Comparison of ENCODE assay signal across 25 cellular contexts in the genomic region with DNA sequence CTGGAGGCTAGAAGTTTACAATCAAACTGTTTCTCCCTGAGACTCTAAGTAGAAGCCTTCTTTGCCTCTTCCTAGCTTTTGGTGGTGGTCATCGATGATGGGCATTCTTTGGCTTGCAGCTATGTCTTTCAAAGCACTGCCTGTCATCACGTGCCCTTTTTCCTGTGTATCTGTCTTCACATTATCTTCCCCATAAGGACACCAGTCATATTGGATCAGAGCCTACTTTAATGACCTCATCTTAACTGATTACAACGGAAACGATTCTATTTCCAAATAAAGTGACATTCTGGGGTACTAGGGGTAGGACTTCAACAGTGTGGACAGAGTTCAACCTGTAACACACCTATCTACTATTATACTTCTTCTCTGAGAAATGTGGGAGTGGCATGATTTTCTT. TPM values are rescaled to one million over a fixed set of nuclear protein-coding genes. Genes with fewer than 3 reads are reported as not detected.
DNase-seq lines count a peak whose midpoint lies in the region; ATAC-seq, FAIRE-seq and TF ChIP-seq lines count a peak whose summit lies in the region.
"Had no signal": no experiment of that assay in that cellular context is flagged by ENCODE, and none has a peak within 500 bp of the region (broad histone marks: within the 10 kb centered on the region; RNA-seq: fewer than 3 reads in every experiment).

No MANE protein-coding gene starts in this region.

- H3K9ac ChIP-seq in HepG2 (ENCODE audit: insufficient read depth, low read depth, low read length): no peak overlapping the region

- H3K4me2 ChIP-seq in HepG2 (ENCODE audit: low read depth, low read length): no peak overlapping the region
- H3K4me2 ChIP-seq: A549 had no signal

- no peaks in the 10 kb centered on the region for H3K27me3 ChIP-seq in HepG2 (ENCODE audit: control insufficient read depth in 1 of 2, insufficient read depth in 2 of 2, low read length in 2 of 2)
- H3K27me3 ChIP-seq in right lobe of liver: no peaks in the 10 kb centered on the region

- POLR2A ChIA-PET in HepG2 (lab: Yijun Ruan, JAX): no interaction called here

- no peak overlapping the region for H3K4me3 ChIP-seq in HepG2 (replicated peaks in 1 of 3; ENCODE audit: insufficient read depth in 1 of 3, low read depth in 2 of 3, low read length in 3 of 3)
- H3K4me3 ChIP-seq in right lobe of liver: no peak overlapping the region
- H3K4me3 ChIP-seq in fibroblast of mammary gland (ENCODE audit: control insufficient read depth, low read depth, low read length): no peak overlapping the region
- H3K4me3 ChIP-seq: A549, GM12878 had no signal

- H2AFZ ChIP-seq in HepG2 (ENCODE audit: low read length): no peak overlapping the region

- no peaks in the 10 kb centered on the region for H3K79me2 ChIP-seq in HepG2 (ENCODE audit: insufficient read depth, low read length)

- H3K9me3 ChIP-seq in HepG2 (ENCODE audit: low read length) (no peaks in the 10 kb centered on the region), right lobe of liver (no peaks in the 10 kb centered on the region)
- H3K9me3 ChIP-seq: A549, Caco-2 had no signal

- H3K27ac ChIP-seq in HepG2 (ENCODE audit: extremely low read length, insufficient read depth, low read length) (no peak overlapping the region), right lobe of liver (no peak overlapping the region)
- H3K27ac ChIP-seq: 22Rv1, A549, C4-2B had no signal

- TF ChIP-seq EP300 in HepG2 (IDR thresholded peaks at IDR 0.05; ENCODE audit: low read depth in 2 of 2, low read length in 2 of 2) (no peak), HepG2 (CRISPR knock-in tag; IDR thresholded peaks at IDR 0.05; ENCODE audit: borderline replicate concordance) (no peak)

- no TSS peak for BruUV-seq in HepG2 (replicated peaks; lab: Mats Ljungman, UMichigan)

- H3K36me3 ChIP-seq in HepG2 (replicated peaks in 1 of 2; ENCODE audit: control insufficient read depth in 1 of 2, insufficient read depth in 2 of 2, low read length in 2 of 2) (no peaks in the 10 kb centered on the region), right lobe of liver (no peaks in the 10 kb centered on the region)

- in situ Hi-C loops in HepG2 (cut with HindIII; ENCODE audit: extremely low pct_ligation_motif_present, low pct_unique_long_range_greater_than_20kb): no loop called here

- intact Hi-C loops in HepG2 (cut with micrococcal nuclease; ENCODE audit: unreplicated experiment) (no loop called here), right lobe of liver (cut with DNase I) (no loop called here)

- no peak for TF ChIP-seq RAD21 in HepG2 (CRISPR knock-in tag; IDR thresholded peaks at IDR 0.05)

- ATAC-seq in HepG2 (no peak), right lobe of liver (no peak), GM18870 (IDR thresholded peaks at IDR 0.05; ENCODE audit: unreplicated experiment) (no peak)
- ATAC-seq: A549, GM12878, HCT116 had no signal

- no peak for FAIRE-seq in HepG2 (lab: Jason Lieb, UNC)
- FAIRE-seq: A549, D721Med, GM12878, GM19239, HTR-8/SVneo had no signal

- no peak for DNase-seq in HepG2 (ENCODE audit: low spot score)
- no peak for DNase-seq in right lobe of liver
- DNase-seq in RPMI7951 (ENCODE audit: low read depth): peak; percentile 9
- peak; percentile 17 for DNase-seq in fibroblast of mammary gland (ENCODE audit: low read depth)
- no peak for DNase-seq in NCI-H1417 treated with DMSO at 0.1 percent for 48 hours (lab: John Stamatoyannopoulos, UW)
- DNase-seq in effector CD8-positive, alpha-beta T cell (lab: John Stamatoyannopoulos, UW): no peak
- DNase-seq: AML-193; Caco-2; CD4-positive, alpha-beta T cell; DMS79; GOT3; H7; KG1 had no signal

- H4K20me1 ChIP-seq in HepG2 (ENCODE audit: insufficient read depth, low read length): no peaks in the 10 kb centered on the region

- TF ChIP-seq POLR2A in HepG2 (IDR thresholded peaks at IDR 0.05; ENCODE audit: insufficient read depth in 1 of 2, low read depth in 2 of 2, low read length in 2 of 2) (no peak), right lobe of liver (IDR thresholded peaks at IDR 0.05) (no peak)

- CTCF ChIA-PET in HepG2 (lab: Yijun Ruan, JAX; ENCODE audit: low intra/inter-chr PET ratio, low total read pairs): no interaction called here

- TF ChIP-seq CTCF in HepG2 (CRISPR knock-in tag; IDR thresholded peaks at IDR 0.05) (no peak), right lobe of liver (IDR thresholded peaks at IDR 0.05) (no peak), fibroblast of mammary gland (conservative IDR thresholded peaks at IDR 0.05; ENCODE audit: control insufficient read depth, insufficient read depth, low read depth, low read length) (no peak)

- H3K4me1 ChIP-seq in HepG2 (ENCODE audit: insufficient read depth, low read length) (no peaks in the 10 kb centered on the region), right lobe of liver (no peaks in the 10 kb centered on the region)
- H3K4me1 ChIP-seq: A549, Caco-2 had no signal

- WGBS in HepG2 (ENCODE audit: low lambda C conversion rate): 4% methylated on average over 4 of the region's 4 CpGs
- WGBS in right lobe of liver (ENCODE audit: insufficient coverage, low coverage, low lambda C conversion rate, missing lambda C conversion rate): 37% methylated on average over 4 of the region's 4 CpGs

TF ChIP-seq in HepG2, 621 proteins besides CTCF, POLR2A, EP300 and RAD21:
- TF ChIP-seq ATF7 (IDR thresholded peaks at IDR 0.05) (peak; percentile 61), ATF7 (CRISPR knock-in tag; IDR thresholded peaks at IDR 0.05) (no peak), ZNF556 (CRISPR knock-in tag; IDR thresholded peaks at IDR 0.05; ENCODE audit: borderline replicate concordance) (no peak)

RNA-seq across cellular contexts. Expression of a gene that starts 31.1 kb away (rescaled TPM):
- total RNA-seq in HepG2 (2016; rRNA removed; fragmentation: Illumina TruSeq; extraction: Trizol): not detected in 2 replicates
- not detected in 2 replicates for total RNA-seq in HepG2 (2016; cell fraction: cytosol; rRNA removed; fragmentation: Illumina TruSeq; extraction: Trizol; ENCODE audit: low read depth)
- total RNA-seq in HepG2 (2016; cell fraction: insoluble cytoplasmic fraction; rRNA removed; fragmentation: Illumina TruSeq; extraction: Trizol): not detected in 2 replicates
- total RNA-seq in HepG2 (2016; cell fraction: membrane; rRNA removed; fragmentation: Illumina TruSeq; extraction: Trizol): not detected in 2 replicates
- not detected in 2 replicates for total RNA-seq in HepG2 (2016; cell fraction: nucleus; rRNA removed; fragmentation: Illumina TruSeq; extraction: Trizol)
- not detected in 2 replicates for polyA plus RNA-seq in HepG2 (2011; rRNA removed)
- polyA plus RNA-seq in HepG2 (2011; cell fraction: cytosol; rRNA removed): not detected in 2 replicates
- not detected in 2 replicates for polyA plus RNA-seq in HepG2 (2011; cell fraction: nucleus; rRNA removed)
- polyA plus RNA-seq in HepG2 (2012): not detected in 2 replicates
- polyA plus RNA-seq in HepG2 (2016; cell fraction: cytosol; fragmentation: Illumina TruSeq; extraction: Trizol; ENCODE audit: low read depth): not detected in 2 replicates
- not detected in 2 replicates for polyA plus RNA-seq in HepG2 (2016; cell fraction: insoluble cytoplasmic fraction; fragmentation: Illumina TruSeq; extraction: Trizol; ENCODE audit: low read depth)
- not detected in 2 replicates for polyA plus RNA-seq in HepG2 (2016; cell fraction: membrane; fragmentation: Illumina TruSeq; extraction: Trizol; ENCODE audit: low read depth)
- not detected in 2 replicates for polyA plus RNA-seq in HepG2 (2016; cell fraction: nucleus; fragmentation: Illumina TruSeq; extraction: Trizol; ENCODE audit: insufficient read depth, low read depth)
- polyA minus RNA-seq in HepG2 (2011; rRNA and poly(A)+ RNA removed; ENCODE audit: low replicate concordance): not detected in 2 replicates
- not detected in 2 replicates for polyA minus RNA-seq in HepG2 (2011; cell fraction: cytosol; rRNA and poly(A)+ RNA removed)
- polyA minus RNA-seq in HepG2 (2011; cell fraction: nucleus; rRNA and poly(A)+ RNA removed): not detected in 2 replicates
- under 1 TPM in 1 of 6 experiments, not detected in 5; 0.24 TPM for total RNA-seq in right lobe of liver
- total RNA-seq in RPMI7951 (2014; rRNA removed; shearing (Covaris generic)): not detected in 2 replicates
- total RNA-seq: Caco-2, Daoy, G401, H7 had no signal
- polyA plus RNA-seq: A549, BJ had no signal

Comparison
In these comparisons a context has a peak if more than half of its experiments do, and no peak if none do; other contexts are left out.
1. DNase-seq: peak in RPMI7951 (single experiment) and fibroblast of mammary gland (single experiment); none in HepG2 (single experiment), right lobe of liver (0 of 3), NCI-H1417 treated with DMSO at 0.1 percent for 48 hours (single experiment) and effector CD8-positive, alpha-beta T cell (single experiment).